ENCODE assay signal across 13 cellular contexts in the genomic region with DNA sequence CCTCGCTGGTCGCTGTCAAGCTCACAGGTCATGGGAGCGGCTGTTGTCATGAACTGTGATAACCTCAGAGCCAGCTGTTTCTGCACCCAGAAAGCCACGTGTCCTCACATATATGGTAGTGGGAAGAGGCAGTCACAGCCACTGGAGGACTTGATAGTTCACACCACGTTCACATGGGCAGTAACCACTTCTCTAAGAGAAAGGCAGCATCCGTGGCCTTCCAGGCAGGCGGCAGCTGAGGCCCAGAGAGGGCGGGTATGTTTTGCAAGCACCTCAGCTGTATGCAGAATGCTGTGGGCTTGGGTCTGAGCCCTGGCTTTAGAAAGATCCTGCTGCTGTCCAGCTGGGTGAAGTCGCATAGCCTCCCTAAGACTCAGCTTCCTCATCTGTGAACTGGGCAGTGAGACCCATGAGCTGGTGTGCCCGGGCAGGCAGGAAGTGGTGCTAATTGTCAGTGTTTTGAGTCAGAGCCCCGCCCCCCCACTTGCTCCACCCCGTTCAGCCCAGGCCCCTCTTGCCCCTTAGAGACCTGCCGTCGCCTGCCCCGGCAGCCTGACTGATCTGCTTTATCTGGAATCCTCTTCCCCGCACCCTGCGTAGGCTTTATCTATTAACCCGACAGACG. TPM values are rescaled to one million over a fixed set of nuclear protein-coding genes. Genes with fewer than 3 reads are reported as not detected.
DNase-seq lines count a peak whose midpoint lies in the region; ATAC-seq and TF ChIP-seq lines count a peak whose summit lies in the region.
"Had no signal": no experiment of that assay in that cellular context is flagged by ENCODE, and none has a peak within 500 bp of the region (broad histone marks: within the 10 kb centered on the region; RNA-seq: fewer than 3 reads in every experiment).

No MANE protein-coding gene starts in this region.

- H2AFZ ChIP-seq in hepatocyte: no peak overlapping the region

- 93% methylated on average over 19 of the region's 19 CpGs for WGBS in hepatocyte (ENCODE audit: low lambda C conversion rate, missing lambda C conversion rate)

- no peak for TF ChIP-seq CTCF in upper lobe of right lung (IDR thresholded peaks at IDR 0.05)
- TF ChIP-seq CTCF in hepatocyte (IDR thresholded peaks at IDR 0.05; ENCODE audit: poor library complexity): no peak

- intact Hi-C loops in Right ventricle myocardium superior (cut with DNase I) (no loop called here), cardiac septum (cut with DNase I) (no loop called here), upper lobe of right lung (cut with DNase I) (no loop called here)

- H3K36me3 Mint-ChIP-seq in central memory CD8-positive, alpha-beta T cell (ENCODE audit: insufficient read depth): peaks cover 33% of the 10 kb centered on the region

- no peaks in the 10 kb centered on the region for H3K9me3 Mint-ChIP-seq in central memory CD8-positive, alpha-beta T cell

- peaks cover 57% of the 10 kb centered on the region for H3K4me1 Mint-ChIP-seq in central memory CD8-positive, alpha-beta T cell

- no peaks in the 10 kb centered on the region for H3K9me3 ChIP-seq in mononuclear cell (ENCODE audit: low read depth, low read length)
- H3K9me3 ChIP-seq in upper lobe of right lung: no peaks in the 10 kb centered on the region
- H3K9me3 ChIP-seq in hepatocyte (ENCODE audit: low read depth): no peaks in the 10 kb centered on the region
- H3K9me3 ChIP-seq: esophagus squamous epithelium had no signal

- H3K27me3 Mint-ChIP-seq in central memory CD8-positive, alpha-beta T cell: no peaks in the 10 kb centered on the region

- H3K27ac Mint-ChIP-seq in central memory CD8-positive, alpha-beta T cell (ENCODE audit: low read depth): peak overlapping the region; percentile 90

- peaks cover 91% of the 10 kb centered on the region for H3K36me3 ChIP-seq in upper lobe of right lung
- H3K36me3 ChIP-seq in hepatocyte (replicated peaks; ENCODE audit: insufficient read depth, low read depth): no peaks in the 10 kb centered on the region

- no peaks in the 10 kb centered on the region for H3K27me3 ChIP-seq in mononuclear cell (ENCODE audit: insufficient read depth, low read length)
- H3K27me3 ChIP-seq in upper lobe of right lung: no peaks in the 10 kb centered on the region
- H3K27me3 ChIP-seq in hepatocyte: no peaks in the 10 kb centered on the region
- H3K27me3 ChIP-seq: esophagus squamous epithelium had no signal

- no peaks in the 10 kb centered on the region for H4K20me1 ChIP-seq in hepatocyte (ENCODE audit: insufficient read depth, poor library complexity, severe bottlenecking)

- H3K4me3 ChIP-seq in mononuclear cell (ENCODE audit: low read length) (peak overlapping the region; percentile 23), upper lobe of right lung (no peak overlapping the region), hepatocyte (no peak overlapping the region)
- H3K4me3 ChIP-seq: esophagus squamous epithelium had no signal

- peaks cover 14% of the 10 kb centered on the region for H3K4me1 ChIP-seq in mononuclear cell (ENCODE audit: insufficient read depth, low read length)
- H3K4me1 ChIP-seq in upper lobe of right lung: no peaks in the 10 kb centered on the region
- no peaks in the 10 kb centered on the region for H3K4me1 ChIP-seq in hepatocyte (ENCODE audit: insufficient read depth)

- no peaks in the 10 kb centered on the region for H3K9me2 ChIP-seq in hepatocyte (replicated peaks; ENCODE audit: insufficient read depth)

- no peaks in the 10 kb centered on the region for H3K79me2 ChIP-seq in hepatocyte

- H3K27ac ChIP-seq in upper lobe of right lung (no peak overlapping the region), hepatocyte (no peak overlapping the region)

- peak overlapping the region; percentile 63 for H3K4me3 Mint-ChIP-seq in central memory CD8-positive, alpha-beta T cell

- ATAC-seq in Right ventricle myocardium superior (ENCODE audit: poor library complexity): peak; percentile 84
- ATAC-seq in central memory CD8-positive, alpha-beta T cell (replicated peaks; ENCODE audit: extremely low read depth, poor library complexity, severe bottlenecking): peak; percentile 99
- peak; percentile 61 for ATAC-seq in upper lobe of right lung

- no peak for DNase-seq in Right ventricle myocardium superior
- DNase-seq in cardiac septum (ENCODE audit: low spot score): no peak
- DNase-seq in central memory CD8-positive, alpha-beta T cell (ENCODE audit: low spot score in 2 of 2): peak; percentile 34 to 74
- DNase-seq in upper lobe of right lung: peak; percentile 63
- DNase-seq in stimulated activated CD4-positive, alpha-beta T cell treated with anti-CD3 and anti-CD28 coated beads, Interleukin-1b, Interleukin-23, amount 100 ng/mL, for 48 hours: no peak
- no peak for DNase-seq in hepatocyte (ENCODE audit: low spot score)
- DNase-seq in NCI-H1092 (lab: John Stamatoyannopoulos, UW): no peak
- DNase-seq: esophagus squamous epithelium, HCEC 1CT, Kasumi-1, NCI-H524 treated with DMSO at 0.1 percent for 48 hours had no signal

- no peak overlapping the region for H3K4me2 ChIP-seq in hepatocyte

RNA-seq across cellular contexts. Expression of gene TTC38, which starts 13.3 kb away (rescaled TPM):
- total RNA-seq in Right ventricle myocardium superior (24.1 TPM), cardiac septum (21.5 TPM), mononuclear cell (16.3 TPM), upper lobe of right lung (26.3 TPM), hepatocyte (62.4 and 85.8 TPM in 2 replicates)
- 44.3 and 48.3 TPM in 2 replicates for polyA plus RNA-seq in hepatocyte

RNA-seq across cellular contexts. Expression of gene GTSE1, which starts 15.6 kb away (rescaled TPM):
- total RNA-seq in Right ventricle myocardium superior (0.43 TPM), cardiac septum (0.32 TPM), mononuclear cell (0.52 TPM), upper lobe of right lung (0.43 TPM), hepatocyte (2.6 and 4.4 TPM in 2 replicates)
- polyA plus RNA-seq in hepatocyte: 4.1 and 5.9 TPM in 2 replicates

RNA-seq across cellular contexts. Expression of gene PKDREJ, which starts 18.0 kb away (rescaled TPM):
- total RNA-seq in Right ventricle myocardium superior: 0.05 TPM
- 0.11 TPM for total RNA-seq in cardiac septum
- total RNA-seq in mononuclear cell: under 0.01 TPM
- total RNA-seq in upper lobe of right lung: not detected
- total RNA-seq in hepatocyte: 0.16 TPM in 1 of 2 replicates, not detected in the other
- 0.16 TPM in 1 of 2 replicates, not detected in the other for polyA plus RNA-seq in hepatocyte
- total RNA-seq: kidney epithelial cell had no signal

RNA-seq across cellular contexts. Expression of gene CDPF1, which starts 31.0 kb away (rescaled TPM):
- total RNA-seq in Right ventricle myocardium superior: 5.4 TPM
- 7.6 TPM for total RNA-seq in cardiac septum
- total RNA-seq in mononuclear cell: 1.6 TPM
- total RNA-seq in upper lobe of right lung: 9.0 TPM
- total RNA-seq in hepatocyte: 11.1 and 13.6 TPM in 2 replicates
- polyA plus RNA-seq in hepatocyte: 8.2 and 16.7 TPM in 2 replicates

RNA-seq across cellular contexts. Expression of gene TRMU, which starts 54.4 kb away (rescaled TPM):
- total RNA-seq in Right ventricle myocardium superior: 37.7 TPM
- total RNA-seq in cardiac septum: 34.7 TPM
- 26.0 TPM for total RNA-seq in mononuclear cell
- total RNA-seq in upper lobe of right lung: 34.9 TPM
- 36.0 and 40.9 TPM in 2 replicates for total RNA-seq in hepatocyte
- polyA plus RNA-seq in hepatocyte: 38.0 and 44.6 TPM in 2 replicates

Comparison
In these comparisons a context has a peak if more than half of its experiments do, and no peak if none do; other contexts are left out.
1. DNase-seq: peak in central memory CD8-positive, alpha-beta T cell (2 of 2) and upper lobe of right lung (single experiment); none in Right ventricle myocardium superior (single experiment), cardiac septum (single experiment), stimulated activated CD4-positive, alpha-beta T cell treated with anti-CD3 and anti-CD28 coated beads, Interleukin-1b, Interleukin-23, amount 100 ng/mL, for 48 hours (single experiment), hepatocyte (single experiment) and NCI-H1092 (single experiment).
2. Peak in every context shown above with its lines, with median percentiles within 50 percentile points of each other: ATAC-seq.